ENCODE assay signal across 1 cellular context in the genomic region with DNA sequence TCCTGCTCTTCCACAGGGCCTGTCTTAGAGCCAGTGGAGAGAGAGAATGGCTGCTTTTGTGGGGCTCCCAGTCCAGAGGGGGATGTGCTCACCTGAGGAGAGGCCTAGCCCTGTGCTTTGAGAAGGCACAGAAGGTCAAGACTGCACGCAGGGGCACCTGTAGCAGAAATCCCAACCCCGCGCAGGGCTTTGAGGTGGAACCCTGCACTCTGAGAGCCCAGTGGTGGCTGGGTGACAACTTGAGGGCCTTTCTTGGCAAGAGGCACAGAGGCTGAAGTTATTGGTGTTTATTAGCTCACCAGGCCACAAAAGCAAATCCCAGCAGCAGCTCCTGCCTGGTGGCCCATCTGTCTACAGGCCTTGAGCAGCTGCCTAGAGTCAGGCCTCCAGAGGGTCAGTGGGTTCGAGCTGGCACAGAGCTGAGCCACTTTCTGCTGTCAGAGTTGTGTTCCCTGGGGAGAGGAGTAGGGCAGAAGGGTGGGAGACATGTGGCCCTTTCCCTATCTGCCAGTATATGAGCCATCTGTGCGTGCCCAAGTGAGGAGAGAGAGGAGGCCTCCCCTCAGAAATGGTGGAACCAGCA.
TF ChIP-seq lines count a peak whose summit lies in the region.

No MANE protein-coding gene starts in this region.

TF ChIP-seq in GM12878, 131 proteins besides CTCF, POLR2A, EP300 and RAD21:
- TF ChIP-seq IKZF1 (conservative IDR thresholded peaks at IDR 0.05) (no peak), SMARCA5 (IDR thresholded peaks at IDR 0.05) (no peak), FOXM1 (IDR thresholded peaks at IDR 0.05; ENCODE audit: low read depth, low read length) (no peak), ZNF622 (IDR thresholded peaks at IDR 0.05) (no peak), NRF1 (conservative IDR thresholded peaks at IDR 0.05; ENCODE audit: low read depth, low read length) (no peak), MTA3 (IDR thresholded peaks at IDR 0.05; ENCODE audit: borderline replicate concordance, low read length) (no peak), BCL11A (IDR thresholded peaks at IDR 0.05; ENCODE audit: low read depth, low read length) (no peak), HDAC2 (IDR thresholded peaks at IDR 0.05) (no peak), PKNOX1 (IDR thresholded peaks at IDR 0.05) (no peak), ZSCAN29 (IDR thresholded peaks at IDR 0.05) (no peak), CHD2 (IDR thresholded peaks at IDR 0.05; ENCODE audit: borderline replicate concordance, low read depth, low read length) (no peak), EGR1 (IDR thresholded peaks at IDR 0.05; ENCODE audit: borderline replicate concordance in 1 of 2, low read depth in 2 of 2, low read length in 2 of 2) (no peak), ZNF384 (IDR thresholded peaks at IDR 0.05; ENCODE audit: borderline replicate concordance, low read depth, low read length) (no peak)
- TF ChIP-seq, protein P1, sequence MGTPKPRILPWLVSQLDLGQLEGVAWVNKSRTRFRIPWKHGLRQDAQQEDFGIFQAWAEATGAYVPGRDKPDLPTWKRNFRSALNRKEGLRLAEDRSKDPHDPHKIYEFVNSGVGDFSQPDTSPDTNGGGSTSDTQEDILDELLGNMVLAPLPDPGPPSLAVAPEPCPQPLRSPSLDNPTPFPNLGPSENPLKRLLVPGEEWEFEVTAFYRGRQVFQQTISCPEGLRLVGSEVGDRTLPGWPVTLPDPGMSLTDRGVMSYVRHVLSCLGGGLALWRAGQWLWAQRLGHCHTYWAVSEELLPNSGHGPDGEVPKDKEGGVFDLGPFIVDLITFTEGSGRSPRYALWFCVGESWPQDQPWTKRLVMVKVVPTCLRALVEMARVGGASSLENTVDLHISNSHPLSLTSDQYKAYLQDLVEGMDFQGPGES (IDR thresholded peaks at IDR 0.05), result no peak
- TF ChIP-seq, protein P2, sequence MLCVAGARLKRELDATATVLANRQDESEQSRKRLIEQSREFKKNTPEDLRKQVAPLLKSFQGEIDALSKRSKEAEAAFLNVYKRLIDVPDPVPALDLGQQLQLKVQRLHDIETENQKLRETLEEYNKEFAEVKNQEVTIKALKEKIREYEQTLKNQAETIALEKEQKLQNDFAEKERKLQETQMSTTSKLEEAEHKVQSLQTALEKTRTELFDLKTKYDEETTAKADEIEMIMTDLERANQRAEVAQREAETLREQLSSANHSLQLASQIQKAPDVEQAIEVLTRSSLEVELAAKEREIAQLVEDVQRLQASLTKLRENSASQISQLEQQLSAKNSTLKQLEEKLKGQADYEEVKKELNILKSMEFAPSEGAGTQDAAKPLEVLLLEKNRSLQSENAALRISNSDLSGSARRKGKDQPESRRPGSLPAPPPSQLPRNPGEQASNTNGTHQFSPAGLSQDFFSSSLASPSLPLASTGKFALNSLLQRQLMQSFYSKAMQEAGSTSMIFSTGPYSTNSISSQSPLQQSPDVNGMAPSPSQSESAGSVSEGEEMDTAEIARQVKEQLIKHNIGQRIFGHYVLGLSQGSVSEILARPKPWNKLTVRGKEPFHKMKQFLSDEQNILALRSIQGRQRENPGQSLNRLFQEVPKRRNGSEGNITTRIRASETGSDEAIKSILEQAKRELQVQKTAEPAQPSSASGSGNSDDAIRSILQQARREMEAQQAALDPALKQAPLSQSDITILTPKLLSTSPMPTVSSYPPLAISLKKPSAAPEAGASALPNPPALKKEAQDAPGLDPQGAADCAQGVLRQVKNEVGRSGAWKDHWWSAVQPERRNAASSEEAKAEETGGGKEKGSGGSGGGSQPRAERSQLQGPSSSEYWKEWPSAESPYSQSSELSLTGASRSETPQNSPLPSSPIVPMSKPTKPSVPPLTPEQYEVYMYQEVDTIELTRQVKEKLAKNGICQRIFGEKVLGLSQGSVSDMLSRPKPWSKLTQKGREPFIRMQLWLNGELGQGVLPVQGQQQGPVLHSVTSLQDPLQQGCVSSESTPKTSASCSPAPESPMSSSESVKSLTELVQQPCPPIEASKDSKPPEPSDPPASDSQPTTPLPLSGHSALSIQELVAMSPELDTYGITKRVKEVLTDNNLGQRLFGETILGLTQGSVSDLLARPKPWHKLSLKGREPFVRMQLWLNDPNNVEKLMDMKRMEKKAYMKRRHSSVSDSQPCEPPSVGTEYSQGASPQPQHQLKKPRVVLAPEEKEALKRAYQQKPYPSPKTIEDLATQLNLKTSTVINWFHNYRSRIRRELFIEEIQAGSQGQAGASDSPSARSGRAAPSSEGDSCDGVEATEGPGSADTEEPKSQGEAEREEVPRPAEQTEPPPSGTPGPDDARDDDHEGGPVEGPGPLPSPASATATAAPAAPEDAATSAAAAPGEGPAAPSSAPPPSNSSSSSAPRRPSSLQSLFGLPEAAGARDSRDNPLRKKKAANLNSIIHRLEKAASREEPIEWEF (IDR thresholded peaks at IDR 0.05; ENCODE audit: insufficient replicate concordance, low read depth, low read length), result no peak
